9 cellular contexts compared by ENCODE assay signal in the genomic region with DNA sequence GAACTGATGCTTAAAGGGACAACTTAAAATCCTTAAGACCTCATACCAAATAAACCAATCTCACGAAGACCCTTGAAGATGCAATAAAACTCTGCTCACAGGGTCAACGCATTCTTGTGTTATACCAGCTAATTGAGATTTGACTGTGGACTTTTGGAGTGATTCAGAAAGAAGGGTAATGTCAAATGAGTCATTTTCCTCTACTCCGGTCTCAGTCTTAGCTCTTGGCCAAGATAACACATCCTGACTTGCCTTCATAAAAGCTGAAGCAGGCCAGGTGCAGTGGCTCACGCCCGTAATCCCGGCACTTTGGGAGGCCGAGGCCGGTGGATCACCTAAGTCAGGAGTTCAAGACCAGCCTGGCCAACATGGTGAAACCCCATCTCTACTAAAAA. TPM values are rescaled to one million over a fixed set of nuclear protein-coding genes. Genes with fewer than 3 reads are reported as not detected.
DNase-seq lines count a peak whose midpoint lies in the region; ATAC-seq and TF ChIP-seq lines count a peak whose summit lies in the region.
"Had no signal": no experiment of that assay in that cellular context is flagged by ENCODE, and none has a peak within 500 bp of the region (broad histone marks: within the 10 kb centered on the region; RNA-seq: fewer than 3 reads in every experiment).

No MANE protein-coding gene starts in this region.

- TF ChIP-seq CTCF in PC-9 (conservative IDR thresholded peaks at IDR 0.05): no peak
- TF ChIP-seq CTCF in adrenal gland (IDR thresholded peaks at IDR 0.05): no peak
- TF ChIP-seq CTCF in left lung (IDR thresholded peaks at IDR 0.05): no peak
- no peak for TF ChIP-seq CTCF in suprapubic skin (IDR thresholded peaks at IDR 0.05)

- peaks cover 88% of the 10 kb centered on the region for H3K79me2 ChIP-seq in PC-9 (ENCODE audit: low read depth)

- peaks cover 90% of the 10 kb centered on the region for H3F3A ChIP-seq in PC-9 (ENCODE audit: insufficient read depth, low read depth)

- no peak overlapping the region for H2AFZ ChIP-seq in PC-9

- peaks cover 56% of the 10 kb centered on the region for H3K4me1 ChIP-seq in PC-9 (replicated peaks; ENCODE audit: insufficient read depth)
- peaks cover 44 to 59% of the 10 kb centered on the region in 2 donors for H3K4me1 ChIP-seq in adrenal gland (replicated peaks in 1 of 2)
- H3K4me1 ChIP-seq in left lung: peaks cover 30 to 77% of the 10 kb centered on the region in 2 donors
- H3K4me1 ChIP-seq in suprapubic skin: peaks cover 73% of the 10 kb centered on the region

- H3K36me3 ChIP-seq in PC-9 (ENCODE audit: low read depth) (peaks cover 33% of the 10 kb centered on the region), adrenal gland (replicated peaks in 1 of 2) (no peaks in the 10 kb centered on the region), left lung (peaks cover 0 to 21% of the 10 kb centered on the region in 2 donors), suprapubic skin (no peaks in the 10 kb centered on the region)

- H3K27me3 ChIP-seq in PC-9 (ENCODE audit: insufficient read depth, low read depth): no peaks in the 10 kb centered on the region
- H3K27me3 ChIP-seq in adrenal gland: no peaks in the 10 kb centered on the region
- no peaks in the 10 kb centered on the region for H3K27me3 ChIP-seq in left lung
- H3K27me3 ChIP-seq in suprapubic skin: no peaks in the 10 kb centered on the region

- H3K27ac ChIP-seq in PC-9 (peak overlapping the region; percentile 88), adrenal gland (peak overlapping the region; percentile 58 to 99 (median 92)), left lung (peak overlapping the region; percentile 98 to 99), suprapubic skin (peak overlapping the region; percentile 97)

- peak overlapping the region; percentile 70 for H3K4me3 ChIP-seq in PC-9
- peak overlapping the region in 1 of 4 donors; percentile 1 for H3K4me3 ChIP-seq in adrenal gland
- H3K4me3 ChIP-seq in left lung: peak overlapping the region in 1 of 2 donors; percentile 99
- H3K4me3 ChIP-seq in suprapubic skin: no peak overlapping the region

- POLR2A ChIA-PET in PC-9 (lab: Charles Lee; ENCODE audit: unreplicated experiment): interaction anchor here (0.6 to 0.9 kb wide), 4 partner anchors 10 to 367 kb away, joined by 3 to 5 read pairs (median 4); no protein-coding TSS in a partner anchor

- CTCF ChIA-PET in PC-9 (lab: Charles Lee): interaction anchor here (0.7 to 1.0 kb wide), 2 partner anchors 11 kb away, joined by 3 read pairs; no protein-coding TSS in a partner anchor

- TF ChIP-seq EP300 in suprapubic skin (IDR thresholded peaks at IDR 0.05): no peak

- BruUV-seq in PC-9 (replicated peaks; lab: Mats Ljungman, UMichigan): no TSS peak

- H4K20me1 ChIP-seq in PC-9 (ENCODE audit: insufficient read depth): peaks cover 59% of the 10 kb centered on the region

- WGBS in adrenal gland, 4 donors: 24 to 54% (median 30%) methylated on average over 6 to 8 of the region's 8 CpGs
- WGBS in suprapubic skin: 33% methylated on average over 5 of the region's 8 CpGs

- peak overlapping the region; percentile 97 for H3K4me2 ChIP-seq in PC-9

- intact Hi-C loops in PC-9 (cut with micrococcal nuclease; ENCODE audit: unreplicated experiment): no loop called here
- intact Hi-C loops in adrenal gland (cut with DNase I): no loop called here
- intact Hi-C loops in left lung (cut with DNase I): no loop called here

- DNase-seq in GM04504 (ENCODE audit: low read depth) (peak; percentile 58), PC-9 (peak in 1 of 2 experiments; percentile 81), adrenal gland (peak in 6 of 7 donors; percentile 55 to 72 (median 62)), left lung (no peak), suprapubic skin (ENCODE audit: low spot score in 2 of 2) (no peak), SKM-1 (lab: John Stamatoyannopoulos, UW; ENCODE audit: unreplicated experiment) (no peak)

- ATAC-seq in left lung (no peak), HG03095 (IDR thresholded peaks at IDR 0.05; ENCODE audit: unreplicated experiment) (no peak), HG03469 (IDR thresholded peaks at IDR 0.05; ENCODE audit: unreplicated experiment) (no peak)

- H3K9me3 ChIP-seq in PC-9 (ENCODE audit: insufficient read depth, low read depth) (no peaks in the 10 kb centered on the region), adrenal gland (replicated peaks in 1 of 3) (no peaks in the 10 kb centered on the region), left lung (no peaks in the 10 kb centered on the region), suprapubic skin (no peaks in the 10 kb centered on the region)

- H3K9me2 ChIP-seq in PC-9 (ENCODE audit: insufficient read depth): no peaks in the 10 kb centered on the region

- TF ChIP-seq POLR2A in adrenal gland (IDR thresholded peaks at IDR 0.05): peak in 1 of 2 donors; percentile 48
- no peak for TF ChIP-seq POLR2A in suprapubic skin (IDR thresholded peaks at IDR 0.05)

RNA-seq across cellular contexts. Expression of a gene that starts 3.8 kb away (rescaled TPM):
- total RNA-seq in PC-9 (2021): 1,294 and 1,809 TPM in 2 replicates
- total RNA-seq in adrenal gland: 1,000 to 10,000 TPM in 6 of 8 donors, 100 to 1,000 TPM in 2; 865 to 1,257 (median 1,087) TPM
- polyA plus RNA-seq in adrenal gland: 1,000 to 10,000 TPM in 1 of 3 donors, 100 to 1,000 TPM in 2; 520 to 1,308 (median 545) TPM
- total RNA-seq in left lung: 100 to 1,000 TPM; 596 to 991 TPM
- total RNA-seq in suprapubic skin: 100 to 1,000 TPM; 294 to 522 (median 411) TPM

RNA-seq across cellular contexts. Expression of a gene that starts 29.6 kb away (rescaled TPM):
- 48.5 and 60.2 TPM in 2 replicates for total RNA-seq in PC-9 (2021)
- under 1 TPM in 4 of 8 donors, not detected in 4; 0.25 to 0.57 (median 0.35) TPM for total RNA-seq in adrenal gland
- polyA plus RNA-seq in adrenal gland: under 1 TPM; 0.07 to 0.64 (median 0.29) TPM
- total RNA-seq in left lung: 10 to 100 TPM; 20.7 to 36.1 TPM
- total RNA-seq in suprapubic skin: 10 to 100 TPM in 2 of 4 donors, 1 to 10 TPM in 2; 3.6 to 13.1 (median 9.0) TPM
- total RNA-seq: T-helper 2 cell treated with Interferon-gamma antibody and Interleukin-4, amounts not matched to agents 100 ng/mL and 5 ng/mL, for 36 hours had no signal

RNA-seq across cellular contexts. Expression of a gene that starts 45.2 kb away (rescaled TPM):
- total RNA-seq in PC-9 (2021) (51.3 and 65.9 TPM in 2 replicates), adrenal gland (10 to 100 TPM; 37.4 to 86.6 (median 66.9) TPM), left lung (10 to 100 TPM; 60.5 to 64.5 TPM), suprapubic skin (100 to 1,000 TPM in 1 of 4 donors, 10 to 100 TPM in 3; 63.6 to 102 (median 70.6) TPM)
- polyA plus RNA-seq in adrenal gland: 100 to 1,000 TPM in 2 of 3 donors, 10 to 100 TPM in 1; 68.4 to 464 (median 239) TPM

Comparison
In these comparisons a context has a peak if more than half of its experiments do, and no peak if none do; other contexts are left out.
1. DNase-seq: peak in GM04504 (single experiment) and adrenal gland (6 of 7); none in left lung (0 of 2), suprapubic skin (0 of 2) and SKM-1 (single experiment).
2. Peak in every context shown above with its lines, with median percentiles within 50 percentile points of each other: H3K27ac ChIP-seq.